ENCODE assay signal across 10 cellular contexts in the genomic region with DNA sequence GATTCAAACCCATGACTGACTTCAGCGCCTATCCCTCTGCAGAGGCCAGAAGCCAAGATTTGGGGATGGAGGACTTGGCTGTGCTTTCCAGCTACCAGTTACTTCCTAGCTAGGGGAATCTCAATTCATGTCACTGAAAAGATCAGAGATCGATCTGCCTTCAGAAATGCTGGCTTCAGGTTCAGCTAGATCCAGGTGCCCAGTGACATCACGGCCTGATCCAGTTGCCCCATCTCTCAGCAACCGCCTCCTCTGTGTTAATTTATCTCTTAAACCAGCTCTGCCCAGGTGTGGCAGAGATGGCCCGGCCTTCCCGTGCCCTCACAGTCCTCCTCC. TPM values are rescaled to one million over a fixed set of nuclear protein-coding genes. Genes with fewer than 3 reads are reported as not detected.
A peak's percentile ranks its signal among the peaks of the same experiment; 100 is the strongest.
DNase-seq lines count a peak whose midpoint lies in the region; ATAC-seq and TF ChIP-seq lines count a peak whose summit lies in the region.
"Had no signal": no experiment of that assay in that cellular context is flagged by ENCODE, and none has a peak within 500 bp of the region (broad histone marks: within the 10 kb centered on the region; RNA-seq: fewer than 3 reads in every experiment).

No MANE protein-coding gene starts in this region.

- H3K27me3 Mint-ChIP-seq in activated T-cell treated with anti-CD3 and anti-CD28 coated beads, Interleukin-2, amount 50 U/mL, for 24 hours = no peaks in the 10 kb centered on the region
- no peaks in the 10 kb centered on the region for H3K27me3 Mint-ChIP-seq in activated B cell treated with CpG ODN at 0.5 μM for 24 hours
- no peaks in the 10 kb centered on the region for H3K27me3 Mint-ChIP-seq in stimulated activated memory B cell treated with anti-CD40 and anti-IgM and Interleukin-4, amounts not matched to agents 10 μg/mL and 1 μg/mL and 100 μg/mL, for 72 hours

- peaks cover 34% of the 10 kb centered on the region for H3K4me1 ChIP-seq in foreskin keratinocyte

- no peaks in the 10 kb centered on the region for H3K27me3 ChIP-seq in foreskin keratinocyte
- H3K27me3 ChIP-seq: ascending aorta had no signal

- no peak for DNase-seq in activated T-cell treated with anti-CD3 and anti-CD28 coated beads, Interleukin-2, amount 50 U/mL, for 24 hours
- DNase-seq in activated T-cell treated with anti-CD3 and anti-CD28 coated beads for 4 hours (no peak), activated B cell treated with CpG ODN at 0.5 μM for 24 hours (no peak), foreskin keratinocyte (no peak), ecto neural progenitor cell (ENCODE audit: low spot score) (no peak), NCI-H2029 (lab: John Stamatoyannopoulos, UW) (no peak)

- ATAC-seq in activated B cell treated with CpG ODN at 0.5 μM for 24 hours (ENCODE audit: low read depth) (no peak), foreskin keratinocyte (no peak), GM19351 (IDR thresholded peaks at IDR 0.05; ENCODE audit: unreplicated experiment) (no peak)
- ATAC-seq in stimulated activated memory B cell treated with anti-CD40 and anti-IgM and Interleukin-4, amounts not matched to agents 10 μg/mL and 1 μg/mL and 100 μg/mL, for 72 hours = no peak

- peak overlapping the region; percentile 97 for H3K27ac Mint-ChIP-seq in activated T-cell treated with anti-CD3 and anti-CD28 coated beads, Interleukin-2, amount 50 U/mL, for 24 hours
- H3K27ac Mint-ChIP-seq in activated B cell treated with CpG ODN at 0.5 μM for 24 hours = peak overlapping the region; percentile 96
- peak overlapping the region; percentile 96 for H3K27ac Mint-ChIP-seq in stimulated activated memory B cell treated with anti-CD40 and anti-IgM and Interleukin-4, amounts not matched to agents 10 μg/mL and 1 μg/mL and 100 μg/mL, for 72 hours

- peaks cover 96% of the 10 kb centered on the region for H3K4me1 Mint-ChIP-seq in activated T-cell treated with anti-CD3 and anti-CD28 coated beads, Interleukin-2, amount 50 U/mL, for 24 hours (ENCODE audit: low read depth)
- H3K4me1 Mint-ChIP-seq in activated B cell treated with CpG ODN at 0.5 μM for 24 hours = peaks cover 78% of the 10 kb centered on the region
- peaks cover 82% of the 10 kb centered on the region for H3K4me1 Mint-ChIP-seq in stimulated activated memory B cell treated with anti-CD40 and anti-IgM and Interleukin-4, amounts not matched to agents 10 μg/mL and 1 μg/mL and 100 μg/mL, for 72 hours

- intact Hi-C loops in activated B cell treated with CpG ODN at 0.5 μM for 24 hours (cut with micrococcal nuclease) = loop anchor here (1.0 kb wide), 1 partner anchor 8 kb away; no protein-coding TSS in a partner anchor

- H3K4me3 Mint-ChIP-seq in activated T-cell treated with anti-CD3 and anti-CD28 coated beads, Interleukin-2, amount 50 U/mL, for 24 hours = peak overlapping the region; percentile 70
- H3K4me3 Mint-ChIP-seq in activated B cell treated with CpG ODN at 0.5 μM for 24 hours = peak overlapping the region; percentile 74
- H3K4me3 Mint-ChIP-seq in stimulated activated memory B cell treated with anti-CD40 and anti-IgM and Interleukin-4, amounts not matched to agents 10 μg/mL and 1 μg/mL and 100 μg/mL, for 72 hours = peak overlapping the region; percentile 40

- peaks cover 52% of the 10 kb centered on the region for H3K36me3 Mint-ChIP-seq in activated T-cell treated with anti-CD3 and anti-CD28 coated beads, Interleukin-2, amount 50 U/mL, for 24 hours (ENCODE audit: low read depth)
- peaks cover 62% of the 10 kb centered on the region for H3K36me3 Mint-ChIP-seq in activated B cell treated with CpG ODN at 0.5 μM for 24 hours (ENCODE audit: low read depth)
- H3K36me3 Mint-ChIP-seq in stimulated activated memory B cell treated with anti-CD40 and anti-IgM and Interleukin-4, amounts not matched to agents 10 μg/mL and 1 μg/mL and 100 μg/mL, for 72 hours = peaks cover 31% of the 10 kb centered on the region

- no peaks in the 10 kb centered on the region for H3K9me3 Mint-ChIP-seq in activated T-cell treated with anti-CD3 and anti-CD28 coated beads, Interleukin-2, amount 50 U/mL, for 24 hours
- no peaks in the 10 kb centered on the region for H3K9me3 Mint-ChIP-seq in activated B cell treated with CpG ODN at 0.5 μM for 24 hours
- H3K9me3 Mint-ChIP-seq in stimulated activated memory B cell treated with anti-CD40 and anti-IgM and Interleukin-4, amounts not matched to agents 10 μg/mL and 1 μg/mL and 100 μg/mL, for 72 hours = no peaks in the 10 kb centered on the region

- CTCF ChIA-PET in activated B cell treated with CpG ODN at 0.5 μM for 24 hours (lab: Charles Lee) = interaction anchor here (1.1 kb wide), 1 partner anchor 261 kb away, joined by 3 read pairs; no protein-coding TSS in a partner anchor

- POLR2A ChIA-PET in activated B cell treated with CpG ODN at 0.5 μM for 24 hours (lab: Charles Lee) = no interaction called here

- TF ChIP-seq CTCF in activated B cell treated with CpG ODN at 0.5 μM for 24 hours (IDR thresholded peaks at IDR 0.05) = no peak
- TF ChIP-seq CTCF in foreskin keratinocyte (conservative IDR thresholded peaks at IDR 0.05) = no peak

- peak overlapping the region; percentile 99 for H3K27ac ChIP-seq in foreskin keratinocyte

RNA-seq across cellular contexts. Expression of gene CYTH4, which starts 24.2 kb away (rescaled TPM):
- total RNA-seq in activated B cell treated with CpG ODN at 0.5 μM for 24 hours (37.2 and 40.3 TPM in 2 replicates), foreskin keratinocyte (0.04 and 0.17 TPM in 2 replicates)
- 0.03 TPM in 1 of 2 replicates, not detected in the other for polyA plus RNA-seq in foreskin keratinocyte
- total RNA-seq: NCI-H460 had no signal

Comparison
In these comparisons a context has a peak if more than half of its experiments do, and no peak if none do; other contexts are left out.
1. RNA of gene CYTH4, which starts 24.2 kb away (total RNA-seq): 37.2 to 40.3 TPM in activated B cell treated with CpG ODN at 0.5 μM for 24 hours; 0.04 to 0.17 TPM in foreskin keratinocyte; every median in the first group is over 10 times any median in the second.
2. Peak in every context shown above with its lines, with median percentiles within 50 percentile points of each other: H3K27ac Mint-ChIP-seq and H3K4me3 Mint-ChIP-seq.